8 cellular contexts compared by ENCODE assay signal in the genomic region with DNA sequence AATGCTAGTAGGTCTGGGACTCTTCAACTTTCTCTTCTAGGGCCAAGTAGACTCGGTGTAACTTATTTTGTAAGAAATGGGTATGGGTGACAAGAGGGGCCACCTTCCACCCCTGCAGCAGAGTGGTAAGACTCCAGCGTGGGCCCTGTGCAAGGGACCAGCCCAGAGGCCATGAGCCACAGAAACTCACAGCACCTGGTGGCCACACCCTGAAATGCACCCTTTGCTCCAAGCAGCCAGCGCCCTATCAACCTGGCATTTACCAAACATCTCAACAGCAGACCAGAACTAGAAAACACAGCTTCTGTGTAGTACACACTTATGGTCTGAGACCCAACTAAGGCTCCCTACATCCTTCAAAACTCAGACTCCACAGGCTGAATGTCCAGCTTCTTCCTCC. TPM values are rescaled to one million over a fixed set of nuclear protein-coding genes. Genes with fewer than 3 reads are reported as not detected.
A peak's percentile ranks its signal among the peaks of the same experiment; 100 is the strongest.
DNase-seq lines count a peak whose midpoint lies in the region; ATAC-seq, FAIRE-seq and TF ChIP-seq lines count a peak whose summit lies in the region.

No MANE protein-coding gene starts in this region.

- H3K27ac ChIP-seq in mesendoderm (ENCODE audit: low read depth, low read length): no peak overlapping the region

- peak; percentile 88 for TF ChIP-seq CTCF in bronchial epithelial cell (IDR thresholded peaks at IDR 0.05; ENCODE audit: insufficient read depth, low read length, severe bottlenecking)

- H3K27me3 ChIP-seq in bronchial epithelial cell (ENCODE audit: control insufficient read depth, insufficient read depth, low read length) (no peaks in the 10 kb centered on the region), mesendoderm (ENCODE audit: insufficient read depth, low read length, poor library complexity) (no peaks in the 10 kb centered on the region)

- FAIRE-seq in bronchial epithelial cell (lab: Jason Lieb, UNC): no peak

- H3K56ac ChIP-seq in mesendoderm (ENCODE audit: low read length): no peak overlapping the region

- DNase-seq in GM03348 (ENCODE audit: low spot score) (peak; percentile 36), KG1 (lab: John Stamatoyannopoulos, UW) (peak; percentile 34), UCSD-AML1 (lab: John Stamatoyannopoulos, UW; ENCODE audit: unreplicated experiment) (peak; percentile 68), bronchial epithelial cell (ENCODE audit: low read depth) (peak; percentile 37), mesendoderm (peak; percentile 57), GF-D8 (lab: John Stamatoyannopoulos, UW) (no peak)
- peak; percentile 30 to 74 (median 52) for DNase-seq in stimulated activated naive CD4-positive, alpha-beta T cell (lab: John Stamatoyannopoulos, UW)

- H4K8ac ChIP-seq in mesendoderm (ENCODE audit: low read depth, low read length): no peak overlapping the region

- H3K4ac ChIP-seq in mesendoderm (ENCODE audit: low read depth, low read length): no peak overlapping the region

- no peak overlapping the region for H3K4me2 ChIP-seq in mesendoderm (ENCODE audit: low read length)

- no peak overlapping the region for H2AK5ac ChIP-seq in mesendoderm (ENCODE audit: low read length)

- no peak for ATAC-seq in GM18517 (IDR thresholded peaks at IDR 0.05; ENCODE audit: unreplicated experiment)

- peaks cover 27% of the 10 kb centered on the region for H3K79me2 ChIP-seq in mesendoderm (ENCODE audit: control insufficient read depth, insufficient read depth, low read length)

- no peak overlapping the region for H3K18ac ChIP-seq in mesendoderm (ENCODE audit: low read length)

- H3K79me1 ChIP-seq in mesendoderm (ENCODE audit: low read length): peaks cover 28% of the 10 kb centered on the region

- H2BK120ac ChIP-seq in mesendoderm (ENCODE audit: low read depth, low read length): no peak overlapping the region

- no peak overlapping the region for H3K9ac ChIP-seq in mesendoderm (ENCODE audit: low read length)

- H2BK15ac ChIP-seq in mesendoderm (replicated peaks; ENCODE audit: low read depth): no peak overlapping the region

- no peak overlapping the region for H2BK5ac ChIP-seq in mesendoderm (ENCODE audit: low read length)

- H3K23ac ChIP-seq in mesendoderm (ENCODE audit: low read length): no peak overlapping the region

- peaks cover 2% of the 10 kb centered on the region for H3K36me3 ChIP-seq in bronchial epithelial cell (ENCODE audit: control insufficient read depth, insufficient read depth, low read length)
- H3K36me3 ChIP-seq in mesendoderm (ENCODE audit: control insufficient read depth, insufficient read depth, low read length): peaks cover 21% of the 10 kb centered on the region

- peaks cover 2% of the 10 kb centered on the region for H3K4me1 ChIP-seq in mesendoderm (ENCODE audit: control insufficient read depth, low read depth, low read length)

- no peak overlapping the region for H4K5ac ChIP-seq in mesendoderm (ENCODE audit: low read length)

- H3K4me3 ChIP-seq in bronchial epithelial cell (ENCODE audit: low read depth, low read length): no peak overlapping the region
- no peak overlapping the region for H3K4me3 ChIP-seq in mesendoderm (ENCODE audit: low read length)

- WGBS in mesendoderm (ENCODE audit: extremely low coverage, insufficient coverage, low lambda C conversion rate): no CpG with 5 or more reads among the region's 3 CpGs

RNA-seq across cellular contexts. Expression of gene CDCA5, which starts 5.7 kb away (rescaled TPM):
- total RNA-seq in bronchial epithelial cell: 0.26 and 0.53 TPM in 2 replicates
- 61.4 TPM for polyA plus RNA-seq in mesendoderm (2013, experiment 1 of 2)
- 60.2 TPM for polyA plus RNA-seq in mesendoderm (2013, experiment 2 of 2)

RNA-seq across cellular contexts. Expression of gene ZFPL1, which starts 5.9 kb away (rescaled TPM):
- total RNA-seq in bronchial epithelial cell: 34.2 and 52.4 TPM in 2 replicates
- 34.8 TPM for polyA plus RNA-seq in mesendoderm (2013, experiment 1 of 2)
- polyA plus RNA-seq in mesendoderm (2013, experiment 2 of 2): 34.4 TPM

RNA-seq across cellular contexts. Expression of gene VPS51, which starts 17.9 kb away (rescaled TPM):
- total RNA-seq in bronchial epithelial cell: 157 and 203 TPM in 2 replicates
- 48.2 TPM for polyA plus RNA-seq in mesendoderm (2013, experiment 1 of 2)
- 46.6 TPM for polyA plus RNA-seq in mesendoderm (2013, experiment 2 of 2)

RNA-seq across cellular contexts. Expression of gene NAALADL1, which starts 19.8 kb away (rescaled TPM):
- 16.6 and 22.7 TPM in 2 replicates for total RNA-seq in bronchial epithelial cell
- polyA plus RNA-seq in mesendoderm (2013, experiment 1 of 2): 1.3 TPM
- polyA plus RNA-seq in mesendoderm (2013, experiment 2 of 2): 1.4 TPM

RNA-seq across cellular contexts. Expression of gene TM7SF2, which starts 33.5 kb away (rescaled TPM):
- total RNA-seq in bronchial epithelial cell: 15.0 and 49.8 TPM in 2 replicates
- 24.5 TPM for polyA plus RNA-seq in mesendoderm (2013, experiment 1 of 2)
- polyA plus RNA-seq in mesendoderm (2013, experiment 2 of 2): 25.2 TPM
